ENCODE assay signal across 33 cellular contexts in genomic region chr4:85520765-85521749, GRCh38. TPM values are rescaled to one million over a fixed set of nuclear protein-coding genes. Genes with fewer than 3 reads are reported as not detected.
A peak's percentile ranks its signal among the peaks of the same experiment; 100 is the strongest.
DNase-seq lines count a peak whose midpoint lies in the region; ATAC-seq and TF ChIP-seq lines count a peak whose summit lies in the region.
"Had no signal": no experiment of that assay in that cellular context is flagged by ENCODE, and none has a peak within 500 bp of the region (broad histone marks: within the 10 kb centered on the region; RNA-seq: fewer than 3 reads in every experiment).

No MANE protein-coding gene starts in this region.

- H3K4me3 Mint-ChIP-seq in naive B cell, result peak overlapping the region in 6 of 8 donors; percentile 4 to 82 (median 55)
- H3K4me3 Mint-ChIP-seq: activated naive CD8-positive, alpha-beta T cell; effector memory CD8-positive, alpha-beta T cell; GM23338; HFFc6; type B pancreatic cell had no signal

- H3K4me2 ChIP-seq in PC-9, result no peak overlapping the region
- H3K4me2 ChIP-seq: BLaER1, GM23338 had no signal

- H3K79me2 ChIP-seq in PC-9 (ENCODE audit: low read depth), result no peaks in the 10 kb centered on the region

- H3K27me3 ChIP-seq in PC-9 (ENCODE audit: insufficient read depth, low read depth) (no peaks in the 10 kb centered on the region), upper lobe of left lung (no peaks in the 10 kb centered on the region)
- H3K27me3 ChIP-seq: BLaER1, SJSA1 had no signal

- ATAC-seq in HG02852 (IDR thresholded peaks at IDR 0.05; ENCODE audit: unreplicated experiment) (peak; percentile 48), left cardiac atrium (peak; percentile 93), naive B cell (ENCODE audit: low read depth in 2 of 2) (peak in 1 of 2 donors; percentile 27), HG03432 (IDR thresholded peaks at IDR 0.05; ENCODE audit: unreplicated experiment) (no peak), upper lobe of left lung (ENCODE audit: low FRiP score in 2 of 2) (no peak)
- ATAC-seq: effector memory CD8-positive, alpha-beta T cell; GM23338; HepG2 had no signal

- CTCF ChIA-PET in PC-9 (lab: Charles Lee), result interaction anchor here (0.6 kb wide), 1 partner anchor 346 kb away, joined by 3 read pairs; no protein-coding TSS in a partner anchor

- no TSS peak for BruUV-seq in PC-9 (replicated peaks; lab: Mats Ljungman, UMichigan)

- H3K4me1 ChIP-seq in PC-9 (replicated peaks; ENCODE audit: insufficient read depth) (no peaks in the 10 kb centered on the region), upper lobe of left lung (no peaks in the 10 kb centered on the region)
- H3K4me1 ChIP-seq: BLaER1, SJSA1 had no signal

- no peaks in the 10 kb centered on the region for H3F3A ChIP-seq in PC-9 (ENCODE audit: insufficient read depth, low read depth)

- no peaks in the 10 kb centered on the region for H3K27me3 Mint-ChIP-seq in naive B cell
- H3K27me3 Mint-ChIP-seq: activated naive CD8-positive, alpha-beta T cell; effector memory CD8-positive, alpha-beta T cell; type B pancreatic cell had no signal

- H3K36me3 ChIP-seq in PC-9 (ENCODE audit: low read depth) (no peaks in the 10 kb centered on the region), upper lobe of left lung (no peaks in the 10 kb centered on the region)
- H3K36me3 ChIP-seq: BLaER1, SJSA1, WERI-Rb-1 had no signal

- no peaks in the 10 kb centered on the region for H3K9me2 ChIP-seq in PC-9 (ENCODE audit: insufficient read depth)

- POLR2A ChIA-PET in PC-9 (lab: Charles Lee; ENCODE audit: unreplicated experiment), result no interaction called here

- no peaks in the 10 kb centered on the region for H4K20me1 ChIP-seq in PC-9 (ENCODE audit: insufficient read depth)
- H4K20me1 ChIP-seq: BLaER1 had no signal

- H2AFZ ChIP-seq in PC-9, result no peak overlapping the region
- H2AFZ ChIP-seq: GM23338 had no signal

- H3K9me3 Mint-ChIP-seq in naive B cell, result peaks cover 0 to 2% (median 0%) of the 10 kb centered on the region in 7 donors
- H3K9me3 Mint-ChIP-seq: GM23338, HFFc6, type B pancreatic cell had no signal

- H3K36me3 Mint-ChIP-seq in naive B cell, result peaks cover 0 to 12% of the 10 kb centered on the region in 2 donors
- H3K36me3 Mint-ChIP-seq: activated naive CD8-positive, alpha-beta T cell; type B pancreatic cell had no signal

- H3K9me3 ChIP-seq in PC-9 (ENCODE audit: insufficient read depth, low read depth), result no peaks in the 10 kb centered on the region
- no peaks in the 10 kb centered on the region for H3K9me3 ChIP-seq in upper lobe of left lung
- H3K9me3 ChIP-seq: BLaER1, SJSA1 had no signal

- H3K4me3 ChIP-seq in PC-9 (no peak overlapping the region), upper lobe of left lung (no peak overlapping the region)
- H3K4me3 ChIP-seq: BLaER1, GM23338, lung, SJSA1, skin epidermis had no signal

- no peak for TF ChIP-seq EP300 in upper lobe of left lung (IDR thresholded peaks at IDR 0.05)

- H3K27ac ChIP-seq in PC-9, result no peak overlapping the region
- H3K27ac ChIP-seq in upper lobe of left lung, result no peak overlapping the region
- H3K27ac ChIP-seq: BLaER1, SJSA1, skin epidermis, WERI-Rb-1 had no signal

- no peak for TF ChIP-seq POLR2A in upper lobe of left lung (IDR thresholded peaks at IDR 0.05)

- peak overlapping the region; percentile 39 to 94 (median 86) for H3K27ac Mint-ChIP-seq in naive B cell
- H3K27ac Mint-ChIP-seq: activated naive CD8-positive, alpha-beta T cell; effector memory CD8-positive, alpha-beta T cell; GM23338; HFFc6; type B pancreatic cell had no signal

- intact Hi-C loops in left cardiac atrium (cut with DNase I) (loop anchor here in 1 of 2 donors (5.0 to 10.0 kb wide), 2 partner anchors 44 to 224 kb away; partner anchors contain the start of gene ARHGAP24), PC-9 (cut with micrococcal nuclease; ENCODE audit: unreplicated experiment) (no loop called here)

- peaks cover 29 to 77% (median 43%) of the 10 kb centered on the region in 3 donors for H3K4me1 Mint-ChIP-seq in naive B cell
- H3K4me1 Mint-ChIP-seq: GM23338 had no signal

- DNase-seq in astrocyte of the hippocampus (ENCODE audit: low read depth, low spot score), result peak; percentile 25
- DNase-seq in left cardiac atrium, result peak; percentile 70
- no peak for DNase-seq in naive B cell
- DNase-seq in PC-9, result no peak
- no peak for DNase-seq in upper lobe of left lung
- DNase-seq: activated CD4-positive, alpha-beta T cell treated with anti-CD3 and anti-CD28 coated beads, Interleukin-2, amount 50 U/mL, for 1 hour; activated effector memory CD4-positive, alpha-beta T cell treated with anti-CD3 and anti-CD28 coated beads, Interleukin-2, amount 50 U/mL, for 16 hours; activated T-cell treated with anti-CD3 and anti-CD28 coated beads, Interleukin-2, amount 50 U/mL, for 1 hour; aorta; central memory CD4-positive, alpha-beta T cell; cortex of kidney; DMS153; effector memory CD8-positive, alpha-beta T cell; foreskin fibroblast; head of caudate nucleus; HFFc6; kidney glomerular epithelial cell; MV-4-11; NCI-H1436; NCI-H2081 treated with DMSO at 0.1 percent for 48 hours; NCI-H345; stimulated activated naive CD4-positive, alpha-beta T cell; WERI-Rb-1 had no signal

- TF ChIP-seq CTCF in PC-9 (conservative IDR thresholded peaks at IDR 0.05), result no peak
- TF ChIP-seq CTCF in upper lobe of left lung (IDR thresholded peaks at IDR 0.05), result no peak

- WGBS in upper lobe of left lung, 2 donors, result 81 to 83% methylated on average over 5 of the region's 5 CpGs

RNA-seq across cellular contexts. Expression of gene ARHGAP24, which starts 46.1 kb away (rescaled TPM):
- total RNA-seq in left cardiac atrium (10 to 100 TPM; 30.2 to 38.3 TPM), PC-9 (2021) (2.2 and 5.4 TPM in 2 replicates), upper lobe of left lung (10 to 100 TPM; 26.4 to 92.2 (median 52.4) TPM)
- 100 to 1,000 TPM in 4 of 6 donors, 10 to 100 TPM in 2; 32.0 to 136 (median 109) TPM for polyA plus RNA-seq in naive B cell (ENCODE audit: low read depth in 6 of 6)

Comparison
In these comparisons a context has a peak if more than half of its experiments do, and no peak if none do; other contexts are left out.
1. ATAC-seq: peak in HG02852 (single experiment) and left cardiac atrium (2 of 2); none in HG03432 (single experiment) and upper lobe of left lung (0 of 2).
2. DNase-seq: peak in astrocyte of the hippocampus (single experiment) and left cardiac atrium (single experiment); none in naive B cell (single experiment), PC-9 (0 of 2) and upper lobe of left lung (0 of 2).